Comparison of ENCODE assay signal across 9 cellular contexts in the genomic region with DNA sequence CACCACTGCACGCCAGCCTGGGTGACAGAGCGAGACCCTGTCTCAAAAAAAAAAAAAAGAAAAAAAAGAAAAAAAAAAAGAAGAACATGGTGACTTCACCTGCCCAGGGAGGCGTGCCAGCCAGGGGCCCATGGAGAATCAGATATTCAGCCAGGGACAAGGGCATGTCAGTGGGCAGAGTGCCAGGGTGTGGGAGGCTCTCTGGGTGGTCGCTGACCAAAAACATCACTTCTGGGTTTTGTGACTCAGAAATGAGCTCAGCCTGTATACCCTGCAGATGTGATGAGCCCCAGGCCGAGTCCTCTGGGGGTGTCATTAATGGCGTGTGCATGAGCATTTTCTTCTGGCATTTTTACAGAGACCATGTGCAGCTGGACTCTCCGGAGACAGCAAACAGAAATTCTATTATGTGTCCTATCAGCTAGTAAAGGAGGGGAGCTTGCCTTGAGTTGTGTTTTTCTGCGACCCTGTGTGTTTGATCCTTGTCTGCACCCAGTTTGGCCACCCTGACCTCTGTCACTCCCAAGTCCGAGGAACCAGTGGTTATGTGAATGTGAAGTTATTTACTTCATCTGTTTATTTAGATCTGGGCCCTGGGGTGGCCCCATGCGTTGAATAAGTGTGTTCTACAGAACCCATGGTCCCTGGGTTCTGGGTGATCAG. TPM values are rescaled to one million over a fixed set of nuclear protein-coding genes. Genes with fewer than 3 reads are reported as not detected.
DNase-seq lines count a peak whose midpoint lies in the region; ATAC-seq, FAIRE-seq and TF ChIP-seq lines count a peak whose summit lies in the region.
"Had no signal": no experiment of that assay in that cellular context is flagged by ENCODE, and none has a peak within 500 bp of the region (broad histone marks: within the 10 kb centered on the region; RNA-seq: fewer than 3 reads in every experiment).

No MANE protein-coding gene starts in this region.

- H4K20me1 ChIP-seq in HepG2 (ENCODE audit: insufficient read depth, low read length), result peaks cover 6% of the 10 kb centered on the region; the same call in 1 of the 2 replicates

- 69% methylated on average over 9 of the region's 10 CpGs for WGBS in HepG2 (ENCODE audit: low lambda C conversion rate)

- intact Hi-C loops in HepG2 (cut with micrococcal nuclease; ENCODE audit: unreplicated experiment), result no loop called here

- TF ChIP-seq RAD21 in HepG2 (CRISPR knock-in tag; IDR thresholded peaks at IDR 0.05), result no peak

- CTCF ChIA-PET in HepG2 (lab: Yijun Ruan, JAX; ENCODE audit: low intra/inter-chr PET ratio, low total read pairs), result no interaction called here

- H3K9me3 ChIP-seq in HepG2 (ENCODE audit: low read length), result no peaks in the 10 kb centered on the region

- no TSS peak for BruUV-seq in HepG2 (replicated peaks; lab: Mats Ljungman, UMichigan)

- no peak overlapping the region for H3K4me2 ChIP-seq in HepG2 (ENCODE audit: low read depth, low read length)

- H3K4me1 ChIP-seq in HepG2 (ENCODE audit: insufficient read depth, low read length), result peaks cover 19% of the 10 kb centered on the region

- H3K4me3 Mint-ChIP-seq in activated naive CD8-positive, alpha-beta T cell treated with anti-CD3 and anti-CD28 coated beads for 36 hours, result no peak overlapping the region
- H3K4me3 Mint-ChIP-seq in stimulated activated naive CD8-positive, alpha-beta T cell treated with anti-CD3 and anti-CD28 coated beads, Interleukin-15, Interleukin-2, amounts not matched to agents 100 ng/mL and 50 ng/mL, for 24 hours, result peak overlapping the region; percentile 48

- DNase-seq in activated T-cell treated with anti-CD3 and anti-CD28 coated beads for 24 hours (ENCODE audit: low read depth) (peak; percentile 39), activated T-cell treated with anti-CD3 and anti-CD28 coated beads for 4 hours (no peak), HepG2 (ENCODE audit: low spot score) (no peak), NCI-H2196 treated with DMSO at 0.1 percent for 48 hours (lab: John Stamatoyannopoulos, UW; ENCODE audit: unreplicated experiment) (no peak), iPS-NIHi7 (ENCODE audit: extremely low spot score) (no peak)
- DNase-seq in activated naive CD8-positive, alpha-beta T cell treated with anti-CD3 and anti-CD28 coated beads for 36 hours, result peak; percentile 67

- H2AFZ ChIP-seq in HepG2 (ENCODE audit: low read length), result no peak overlapping the region

- H3K27ac ChIP-seq in HepG2 (ENCODE audit: extremely low read length, insufficient read depth, low read length), result no peak overlapping the region

- no peak for FAIRE-seq in HepG2 (lab: Jason Lieb, UNC)

- in situ Hi-C loops in HepG2 (cut with HindIII; ENCODE audit: extremely low pct_ligation_motif_present, low pct_unique_long_range_greater_than_20kb), result no loop called here

- peaks cover 4% of the 10 kb centered on the region for H3K9me3 Mint-ChIP-seq in activated naive CD8-positive, alpha-beta T cell treated with anti-CD3 and anti-CD28 coated beads for 36 hours
- H3K9me3 Mint-ChIP-seq in stimulated activated naive CD8-positive, alpha-beta T cell treated with anti-CD3 and anti-CD28 coated beads, Interleukin-15, Interleukin-2, amounts not matched to agents 100 ng/mL and 50 ng/mL, for 24 hours, result peaks cover 5% of the 10 kb centered on the region

- H3K4me3 ChIP-seq in HepG2 (replicated peaks in 1 of 3; ENCODE audit: insufficient read depth in 1 of 3, low read depth in 2 of 3, low read length in 3 of 3), result no peak overlapping the region

- peaks cover 47% of the 10 kb centered on the region for H3K4me1 Mint-ChIP-seq in activated naive CD8-positive, alpha-beta T cell treated with anti-CD3 and anti-CD28 coated beads for 36 hours
- peaks cover 60% of the 10 kb centered on the region for H3K4me1 Mint-ChIP-seq in stimulated activated naive CD8-positive, alpha-beta T cell treated with anti-CD3 and anti-CD28 coated beads, Interleukin-15, Interleukin-2, amounts not matched to agents 100 ng/mL and 50 ng/mL, for 24 hours (ENCODE audit: low read depth)

- no peak for ATAC-seq in HepG2
- no peak for ATAC-seq in GM21786 (IDR thresholded peaks at IDR 0.05; ENCODE audit: unreplicated experiment)

- no peak for TF ChIP-seq CTCF in HepG2 (CRISPR knock-in tag; IDR thresholded peaks at IDR 0.05)

- peaks cover 35% of the 10 kb centered on the region for H3K36me3 Mint-ChIP-seq in activated naive CD8-positive, alpha-beta T cell treated with anti-CD3 and anti-CD28 coated beads for 36 hours
- H3K36me3 Mint-ChIP-seq in stimulated activated naive CD8-positive, alpha-beta T cell treated with anti-CD3 and anti-CD28 coated beads, Interleukin-15, Interleukin-2, amounts not matched to agents 100 ng/mL and 50 ng/mL, for 24 hours (ENCODE audit: low read depth), result peaks cover 28% of the 10 kb centered on the region

- no peaks in the 10 kb centered on the region for H3K27me3 ChIP-seq in HepG2 (ENCODE audit: control insufficient read depth in 1 of 2, insufficient read depth in 2 of 2, low read length in 2 of 2)

- H3K36me3 ChIP-seq in HepG2 (replicated peaks in 1 of 2; ENCODE audit: control insufficient read depth in 1 of 2, insufficient read depth in 2 of 2, low read length in 2 of 2), result peaks cover 2 to 37% of the 10 kb centered on the region in 2 experiments; a peak in 3 of 5 replicates

- H3K27ac Mint-ChIP-seq in activated naive CD8-positive, alpha-beta T cell treated with anti-CD3 and anti-CD28 coated beads for 36 hours, result peak overlapping the region; percentile 61
- peak overlapping the region; percentile 84 for H3K27ac Mint-ChIP-seq in stimulated activated naive CD8-positive, alpha-beta T cell treated with anti-CD3 and anti-CD28 coated beads, Interleukin-15, Interleukin-2, amounts not matched to agents 100 ng/mL and 50 ng/mL, for 24 hours
- H3K27ac Mint-ChIP-seq: activated T-helper 2 cell treated with anti-CD3 and anti-CD28 coated beads, Interferon-gamma antibody, Interleukin-2, Interleukin-4, amounts not matched to agents 10 μg/mL and 5 μg/mL and 100 μg/mL, durations not matched to agents 14 hours and 24 hours and 36 hours had no signal

- no peak for TF ChIP-seq POLR2A in HepG2 (IDR thresholded peaks at IDR 0.05; ENCODE audit: insufficient read depth in 1 of 2, low read depth in 2 of 2, low read length in 2 of 2)

- peaks cover 83% of the 10 kb centered on the region for H3K79me2 ChIP-seq in HepG2 (ENCODE audit: insufficient read depth, low read length)

- no peak overlapping the region for H3K9ac ChIP-seq in HepG2 (ENCODE audit: insufficient read depth, low read depth, low read length)

- POLR2A ChIA-PET in HepG2 (lab: Yijun Ruan, JAX), result no interaction called here

- TF ChIP-seq EP300 in HepG2 (IDR thresholded peaks at IDR 0.05; ENCODE audit: low read depth in 2 of 2, low read length in 2 of 2) (no peak), HepG2 (CRISPR knock-in tag; IDR thresholded peaks at IDR 0.05; ENCODE audit: borderline replicate concordance) (no peak)

- H3K27me3 Mint-ChIP-seq in activated naive CD8-positive, alpha-beta T cell treated with anti-CD3 and anti-CD28 coated beads for 36 hours, result no peaks in the 10 kb centered on the region
- H3K27me3 Mint-ChIP-seq in stimulated activated naive CD8-positive, alpha-beta T cell treated with anti-CD3 and anti-CD28 coated beads, Interleukin-15, Interleukin-2, amounts not matched to agents 100 ng/mL and 50 ng/mL, for 24 hours, result no peaks in the 10 kb centered on the region

TF ChIP-seq in HepG2, 621 proteins besides CTCF, POLR2A, EP300 and RAD21:
- 0 out of 2 replicates have a peak, but pooled peaks have one; percentile 16 for TF ChIP-seq NR2F2 (IDR thresholded peaks at IDR 0.05; ENCODE audit: borderline replicate concordance, low read depth)
- TF ChIP-seq ZNF563 (CRISPR knock-in tag; IDR thresholded peaks at IDR 0.05), result no peak

RNA-seq across cellular contexts. Expression of gene BCR, which starts 53.6 kb away (rescaled TPM):
- 10 to 100 TPM; 28.3 to 32.0 TPM for total RNA-seq in activated naive CD8-positive, alpha-beta T cell treated with anti-CD3 and anti-CD28 coated beads for 36 hours
- total RNA-seq in HepG2 (2016; rRNA removed; fragmentation: Illumina TruSeq; extraction: Trizol), result 33.6 and 35.4 TPM in 2 replicates
- total RNA-seq in HepG2 (2016; cell fraction: cytosol; rRNA removed; fragmentation: Illumina TruSeq; extraction: Trizol; ENCODE audit: low read depth), result 10.9 and 12.3 TPM in 2 replicates
- total RNA-seq in HepG2 (2016; cell fraction: insoluble cytoplasmic fraction; rRNA removed; fragmentation: Illumina TruSeq; extraction: Trizol), result 29.4 and 37.4 TPM in 2 replicates
- 17.4 and 22.3 TPM in 2 replicates for total RNA-seq in HepG2 (2016; cell fraction: membrane; rRNA removed; fragmentation: Illumina TruSeq; extraction: Trizol)
- 26.4 and 32.2 TPM in 2 replicates for total RNA-seq in HepG2 (2016; cell fraction: nucleus; rRNA removed; fragmentation: Illumina TruSeq; extraction: Trizol)
- polyA plus RNA-seq in HepG2 (2011; rRNA removed), result 19.9 and 21.9 TPM in 2 replicates
- 28.9 and 33.8 TPM in 2 replicates for polyA plus RNA-seq in HepG2 (2011; cell fraction: cytosol; rRNA removed)
- 66.0 and 71.9 TPM in 2 replicates for polyA plus RNA-seq in HepG2 (2011; cell fraction: nucleus; rRNA removed)
- polyA plus RNA-seq in HepG2 (2012), result 21.2 and 25.3 TPM in 2 replicates
- 2.3 and 4.6 TPM in 2 replicates for polyA plus RNA-seq in HepG2 (2016; cell fraction: cytosol; fragmentation: Illumina TruSeq; extraction: Trizol; ENCODE audit: low read depth)
- polyA plus RNA-seq in HepG2 (2016; cell fraction: insoluble cytoplasmic fraction; fragmentation: Illumina TruSeq; extraction: Trizol; ENCODE audit: low read depth), result 26.5 and 34.8 TPM in 2 replicates
- polyA plus RNA-seq in HepG2 (2016; cell fraction: membrane; fragmentation: Illumina TruSeq; extraction: Trizol; ENCODE audit: low read depth), result 11.6 and 12.9 TPM in 2 replicates
- 45.4 and 51.6 TPM in 2 replicates for polyA plus RNA-seq in HepG2 (2016; cell fraction: nucleus; fragmentation: Illumina TruSeq; extraction: Trizol; ENCODE audit: insufficient read depth, low read depth)
- polyA minus RNA-seq in HepG2 (2011; rRNA and poly(A)+ RNA removed; ENCODE audit: low replicate concordance), result 67.7 and 82.7 TPM in 2 replicates
- 43.0 and 57.5 TPM in 2 replicates for polyA minus RNA-seq in HepG2 (2011; cell fraction: cytosol; rRNA and poly(A)+ RNA removed)
- polyA minus RNA-seq in HepG2 (2011; cell fraction: nucleus; rRNA and poly(A)+ RNA removed), result 24.6 and 32.1 TPM in 2 replicates

Comparison
In these comparisons a context has a peak if more than half of its experiments do, and no peak if none do; other contexts are left out.
1. DNase-seq: peak in activated T-cell treated with anti-CD3 and anti-CD28 coated beads for 24 hours (single experiment) and activated naive CD8-positive, alpha-beta T cell treated with anti-CD3 and anti-CD28 coated beads for 36 hours (single experiment); none in activated T-cell treated with anti-CD3 and anti-CD28 coated beads for 4 hours (single experiment), HepG2 (single experiment), NCI-H2196 treated with DMSO at 0.1 percent for 48 hours (single experiment) and iPS-NIHi7 (single experiment).